In the genomic region with DNA sequence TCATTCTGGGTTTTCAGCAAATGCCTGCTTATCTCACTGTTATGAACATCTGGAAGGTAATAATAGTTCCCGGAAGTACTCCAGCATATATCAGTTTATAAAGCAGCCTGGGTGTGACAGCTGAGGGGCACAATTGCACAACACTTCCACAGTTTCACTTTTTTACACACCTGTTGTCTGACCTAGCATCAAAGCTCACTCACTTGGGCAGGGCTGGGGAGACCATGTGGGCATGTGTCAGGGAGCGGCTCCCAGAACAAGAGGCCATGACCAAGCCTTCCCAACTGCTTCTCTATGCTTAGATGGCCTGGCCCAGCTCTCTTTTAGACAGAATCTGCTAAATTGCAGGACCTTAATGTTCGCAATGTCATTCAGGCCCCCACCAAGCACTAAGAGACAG, we compare ENCODE assay signal across 29 cellular contexts.
"Had no signal": no experiment of that assay in that cellular context is flagged by ENCODE, and none has a peak within 500 bp of the region (broad histone marks: within the 10 kb centered on the region; RNA-seq: fewer than 3 reads in every experiment).

No MANE protein-coding gene starts in this region.

- H3K9me3 Mint-ChIP-seq: central memory CD8-positive, alpha-beta T cell; dendritic cell treated with granulocyte-macrophage colony-stimulating factor and Interleukin-4, amounts not matched to agents 40 ng/mL and 50 ng/mL, for 4 days; memory B cell; mesothelial cell of epicardium; stimulated activated effector memory CD8-positive, alpha-beta T cell treated with anti-CD3 and anti-CD28 coated beads, Interleukin-12 subunit alpha, Interleukin-12 subunit beta, amount 100 ng/mL, for 72 hours had no signal

- H3K27me3 Mint-ChIP-seq: central memory CD8-positive, alpha-beta T cell had no signal

- ATAC-seq: left ventricle myocardium superior; lower lobe of right lung; naive thymus-derived CD4-positive, alpha-beta T cell; right lobe of liver; stimulated activated effector memory CD8-positive, alpha-beta T cell treated with anti-CD3 and anti-CD28 coated beads, Interleukin-12 subunit alpha, Interleukin-12 subunit beta, amount 100 ng/mL, for 72 hours; stimulated activated naive CD8-positive, alpha-beta T cell treated with anti-CD3 and anti-CD28 coated beads, Interleukin-15, Interleukin-2, amounts not matched to agents 100 U/mL and 50 U/mL, for 24 hours; upper lobe of right lung had no signal

- H3K9me3 ChIP-seq: colonic mucosa, esophagus squamous epithelium, heart right ventricle, lower lobe of right lung, neutrophil, right lobe of liver, testis, tibial nerve, upper lobe of right lung, uterus had no signal

- H3K4me1 Mint-ChIP-seq: central memory CD8-positive, alpha-beta T cell; memory B cell; mesothelial cell of epicardium had no signal

- DNase-seq: colonic mucosa; effector memory CD4-positive, alpha-beta T cell; erythroblast; esophagus squamous epithelium; foreskin melanocyte; glutamatergic neuron; heart right ventricle; hippocampal formation; left ventricle myocardium superior; lower lobe of right lung; naive thymus-derived CD4-positive, alpha-beta T cell; nephron progenitor cell; right lobe of liver; stimulated activated CD4-positive, alpha-beta T cell treated with anti-CD3 and anti-CD28 coated beads, Interleukin-2, amount 100 ng/mL, for 24 hours; stimulated activated CD4-positive, alpha-beta T cell treated with anti-CD3 and anti-CD28 coated beads, Interleukin-4, amount 100 ng/mL, for 24 hours; stimulated activated naive CD8-positive, alpha-beta T cell treated with anti-CD3 and anti-CD28 coated beads, Interleukin-15, Interleukin-2, amounts not matched to agents 100 U/mL and 50 U/mL, for 24 hours; substantia nigra; testis; upper lobe of right lung; uterus had no signal

- H3K27ac ChIP-seq: colonic mucosa, esophagus squamous epithelium, heart right ventricle, lower lobe of right lung, neutrophil, parathyroid adenoma, right lobe of liver, testis, tibial nerve, upper lobe of right lung, uterus had no signal

- H3K36me3 Mint-ChIP-seq: memory B cell, mesothelial cell of epicardium had no signal

- H3K4me3 Mint-ChIP-seq: central memory CD8-positive, alpha-beta T cell; dendritic cell treated with granulocyte-macrophage colony-stimulating factor and Interleukin-4, amounts not matched to agents 40 ng/mL and 50 ng/mL, for 4 days; memory B cell; mesothelial cell of epicardium; naive thymus-derived CD4-positive, alpha-beta T cell; nephron progenitor cell; stimulated activated effector memory CD8-positive, alpha-beta T cell treated with anti-CD3 and anti-CD28 coated beads, Interleukin-12 subunit alpha, Interleukin-12 subunit beta, amount 100 ng/mL, for 72 hours had no signal

- H3K27me3 ChIP-seq: colonic mucosa, heart right ventricle, right lobe of liver, testis, tibial nerve, uterus had no signal

- H3K4me1 ChIP-seq: colonic mucosa, esophagus squamous epithelium, heart right ventricle, lower lobe of right lung, right lobe of liver, testis, upper lobe of right lung, uterus had no signal

- H3K27ac Mint-ChIP-seq: dendritic cell treated with granulocyte-macrophage colony-stimulating factor and Interleukin-4, amounts not matched to agents 40 ng/mL and 50 ng/mL, for 4 days; memory B cell; mesothelial cell of epicardium; naive thymus-derived CD4-positive, alpha-beta T cell; nephron progenitor cell; progenitor cell of endocrine pancreas; stimulated activated effector memory CD8-positive, alpha-beta T cell treated with anti-CD3 and anti-CD28 coated beads, Interleukin-12 subunit alpha, Interleukin-12 subunit beta, amount 100 ng/mL, for 72 hours had no signal

- H3K4me3 ChIP-seq: colonic mucosa, esophagus squamous epithelium, heart right ventricle, lower lobe of right lung, right lobe of liver, testis, tibial nerve, upper lobe of right lung, uterus had no signal

- H3K36me3 ChIP-seq: colonic mucosa, esophagus squamous epithelium, heart right ventricle, lower lobe of right lung, neutrophil, right lobe of liver, tibial nerve, upper lobe of right lung, uterus had no signal
